ENCODE assay signal across 24 cellular contexts in genomic region chr9:135345775-135346433, GRCh38.
A peak's percentile ranks its signal among the peaks of the same experiment; 100 is the strongest.
DNase-seq lines count a peak whose midpoint lies in the region; ATAC-seq and TF ChIP-seq lines count a peak whose summit lies in the region.
"Had no signal": no experiment of that assay in that cellular context is flagged by ENCODE, and none has a peak within 500 bp of the region (broad histone marks: within the 10 kb centered on the region; RNA-seq: fewer than 3 reads in every experiment).

No MANE protein-coding gene starts in this region.

- H3K9me2 ChIP-seq in GM23338 (ENCODE audit: insufficient read depth) = no peaks in the 10 kb centered on the region

- no peak for ATAC-seq in activated naive CD4-positive, alpha-beta T cell treated with anti-CD3 and anti-CD28 coated beads, Interleukin-2, amount 50 U/mL, for 72 hours
- ATAC-seq in GM23338 (no peak), GM19463 (IDR thresholded peaks at IDR 0.05; ENCODE audit: unreplicated experiment) (no peak)

- no peak for TF ChIP-seq POLR2A in Peyer's patch (IDR thresholded peaks at IDR 0.05)

- no peaks in the 10 kb centered on the region for H3K27me3 ChIP-seq in GM23338 (ENCODE audit: insufficient read depth)
- H3K27me3 ChIP-seq in dorsolateral prefrontal cortex = peaks cover 0 to 46% (median 0%) of the 10 kb centered on the region in 45 donors
- peaks cover 2% of the 10 kb centered on the region for H3K27me3 ChIP-seq in osteoblast (ENCODE audit: insufficient read depth, low read length)
- H3K27me3 ChIP-seq in Peyer's patch = no peaks in the 10 kb centered on the region

- TF ChIP-seq CTCF in GM23338 (conservative IDR thresholded peaks at IDR 0.05; ENCODE audit: low read depth in 2 of 2) (no peak), dorsolateral prefrontal cortex (IDR thresholded peaks at IDR 0.05 in 54 of 56, conservative IDR thresholded peaks at IDR 0.05 in 2 of 56; ENCODE audit: low read depth in 1 of 56, partially characterized antibody in 56 of 56) (peak in 1 of 56 donors; percentile 4), osteoblast (IDR thresholded peaks at IDR 0.05; ENCODE audit: extremely low read depth, low read depth, low read length) (no peak), Peyer's patch (IDR thresholded peaks at IDR 0.05) (no peak)

- no peaks in the 10 kb centered on the region for H3K79me2 ChIP-seq in GM23338 (replicated peaks; ENCODE audit: insufficient read depth)
- no peaks in the 10 kb centered on the region for H3K79me2 ChIP-seq in osteoblast (ENCODE audit: insufficient read depth, low read length)

- H3K27me3 Mint-ChIP-seq in activated naive CD4-positive, alpha-beta T cell treated with anti-CD3 and anti-CD28 coated beads, Interleukin-2, amount 10 ng/mL, durations not matched to agents 7 days and 5 days = peaks cover 6% of the 10 kb centered on the region
- peaks cover 11% of the 10 kb centered on the region for H3K27me3 Mint-ChIP-seq in GM23338 (ENCODE audit: insufficient read depth, low read depth, poor library complexity)

- H3K36me3 Mint-ChIP-seq in activated naive CD4-positive, alpha-beta T cell treated with anti-CD3 and anti-CD28 coated beads, Interleukin-2, amount 10 ng/mL, durations not matched to agents 7 days and 5 days = no peaks in the 10 kb centered on the region
- H3K36me3 Mint-ChIP-seq in activated naive CD4-positive, alpha-beta T cell treated with anti-CD3 and anti-CD28 coated beads, Interleukin-2, amount 50 U/mL, for 72 hours = no peaks in the 10 kb centered on the region
- no peaks in the 10 kb centered on the region for H3K36me3 Mint-ChIP-seq in GM23338 (ENCODE audit: low read depth)
- H3K36me3 Mint-ChIP-seq: IgD-negative memory B cell had no signal

- intact Hi-C loops in dorsolateral prefrontal cortex (cut with DNase I) = loop anchor here (1.0 to 2.0 kb wide), 2 partner anchors 106 to 259 kb away; partner anchors contain the start of gene OLFM1 (in 2 of the 2)

- no peaks in the 10 kb centered on the region for H3K9me3 Mint-ChIP-seq in activated naive CD4-positive, alpha-beta T cell treated with anti-CD3 and anti-CD28 coated beads, Interleukin-2, amount 10 ng/mL, durations not matched to agents 7 days and 5 days
- no peaks in the 10 kb centered on the region for H3K9me3 Mint-ChIP-seq in activated naive CD4-positive, alpha-beta T cell treated with anti-CD3 and anti-CD28 coated beads, Interleukin-2, amount 50 U/mL, for 72 hours
- H3K9me3 Mint-ChIP-seq in GM23338 = no peaks in the 10 kb centered on the region
- H3K9me3 Mint-ChIP-seq: IgD-negative memory B cell had no signal

- H3K36me3 ChIP-seq in GM23338 (ENCODE audit: insufficient read depth) (no peaks in the 10 kb centered on the region), osteoblast (ENCODE audit: insufficient read depth, low read length) (no peaks in the 10 kb centered on the region), Peyer's patch (no peaks in the 10 kb centered on the region)
- H3K36me3 ChIP-seq: SJSA1 had no signal

- peaks cover 6% of the 10 kb centered on the region for H3F3A ChIP-seq in GM23338 (replicated peaks; ENCODE audit: low read depth)

- no peak overlapping the region for H3K27ac Mint-ChIP-seq in activated naive CD4-positive, alpha-beta T cell treated with anti-CD3 and anti-CD28 coated beads, Interleukin-2, amount 10 ng/mL, durations not matched to agents 7 days and 5 days
- no peak overlapping the region for H3K27ac Mint-ChIP-seq in activated naive CD4-positive, alpha-beta T cell treated with anti-CD3 and anti-CD28 coated beads, Interleukin-2, amount 50 U/mL, for 72 hours
- H3K27ac Mint-ChIP-seq in GM23338 = 0 out of 2 replicates have a peak overlapping the region, but pooled peaks have one; percentile 39
- H3K27ac Mint-ChIP-seq: IgD-negative memory B cell had no signal

- H3K4me1 ChIP-seq in GM23338 (ENCODE audit: insufficient read depth) = peaks cover 6% of the 10 kb centered on the region
- no peaks in the 10 kb centered on the region for H3K4me1 ChIP-seq in osteoblast (ENCODE audit: insufficient read depth, low read length)
- peaks cover 0 to 1% (median 0%) of the 10 kb centered on the region in 4 donors for H3K4me1 ChIP-seq in Peyer's patch
- H3K4me1 ChIP-seq: SJSA1 had no signal

- H2AFZ ChIP-seq in GM23338 (no peak overlapping the region), osteoblast (ENCODE audit: low read length) (no peak overlapping the region)
- H2AFZ ChIP-seq: GM23248 had no signal

- peak; percentile 11 for DNase-seq in activated naive CD4-positive, alpha-beta T cell treated with anti-CD3 and anti-CD28 coated beads, Interleukin-2, amount 10 ng/mL, durations not matched to agents 7 days and 5 days
- no peak for DNase-seq in activated naive CD4-positive, alpha-beta T cell treated with anti-CD3 and anti-CD28 coated beads, Interleukin-2, amount 50 U/mL, for 72 hours (ENCODE audit: low spot score in 2 of 2)
- DNase-seq in GM23338 (ENCODE audit: low spot score) (no peak), dorsolateral prefrontal cortex (peak in 5 of 10 donors; percentile 35 to 78 (median 60)), osteoblast (ENCODE audit: insufficient read length, low spot score, missing footprints) (peak; percentile 37), H4 (ENCODE audit: low spot score) (no peak), Peyer's patch (no peak)
- DNase-seq: 8988T; DMS53; EL; GF-D8; GM23248; NCI-H1105; NCI-H146; NCI-H2029 treated with DMSO at 0.1 percent for 48 hours; NCI-H2171; NCI-H345; NCI-H524; NCI-H774; NK-92 treated with Interleukin-12 subunit alpha and Interleukin-12 subunit beta, amount 100 ng/mL, for 24 hours had no signal

- H3K4me1 Mint-ChIP-seq in activated naive CD4-positive, alpha-beta T cell treated with anti-CD3 and anti-CD28 coated beads, Interleukin-2, amount 10 ng/mL, durations not matched to agents 7 days and 5 days = no peaks in the 10 kb centered on the region
- H3K4me1 Mint-ChIP-seq in GM23338 = peaks cover 6% of the 10 kb centered on the region

- H3K4me3 Mint-ChIP-seq in activated naive CD4-positive, alpha-beta T cell treated with anti-CD3 and anti-CD28 coated beads, Interleukin-2, amount 10 ng/mL, durations not matched to agents 7 days and 5 days = no peak overlapping the region
- H3K4me3 Mint-ChIP-seq in GM23338 = no peak overlapping the region
- H3K4me3 Mint-ChIP-seq: IgD-negative memory B cell had no signal

- no peak overlapping the region for H3K27ac ChIP-seq in GM23338 (ENCODE audit: low read depth)
- H3K27ac ChIP-seq in dorsolateral prefrontal cortex = peak overlapping the region in 46 of 59 donors; percentile 9 to 88 (median 70)
- H3K27ac ChIP-seq in osteoblast (ENCODE audit: low read depth, low read length) = no peak overlapping the region
- no peak overlapping the region for H3K27ac ChIP-seq in Peyer's patch
- H3K27ac ChIP-seq: C4-2B, GM23248, SJSA1 had no signal

- no peaks in the 10 kb centered on the region for H4K20me1 ChIP-seq in GM23338 (replicated peaks; ENCODE audit: insufficient read depth)
- no peaks in the 10 kb centered on the region for H4K20me1 ChIP-seq in osteoblast (ENCODE audit: insufficient read depth, low read length)

- H3K4me2 ChIP-seq in GM23338 (no peak overlapping the region), osteoblast (ENCODE audit: insufficient read depth, low read length) (no peak overlapping the region)

- H3K4me3 ChIP-seq in GM23338 = no peak overlapping the region
- H3K4me3 ChIP-seq in dorsolateral prefrontal cortex = no peak overlapping the region
- no peak overlapping the region for H3K4me3 ChIP-seq in osteoblast (ENCODE audit: insufficient read depth, low read length)
- no peak overlapping the region for H3K4me3 ChIP-seq in Peyer's patch
- H3K4me3 ChIP-seq: GM23248, SJSA1 had no signal

- H3K9me3 ChIP-seq in osteoblast (ENCODE audit: low read depth, low read length) = no peaks in the 10 kb centered on the region
- no peaks in the 10 kb centered on the region for H3K9me3 ChIP-seq in Peyer's patch
- H3K9me3 ChIP-seq: SJSA1 had no signal

- CTCF ChIA-PET in activated naive CD4-positive, alpha-beta T cell treated with anti-CD3 and anti-CD28 coated beads, Interleukin-2, amount 10 ng/mL, durations not matched to agents 7 days and 5 days (lab: Charles Lee) = interaction anchor here (0.5 kb wide), 1 partner anchor 367 kb away, joined by 3 read pairs; no protein-coding TSS in a partner anchor

TF ChIP-seq in GM23338, 12 proteins besides CTCF, POLR2A, EP300 and RAD21 (continues in another document):
- TF ChIP-seq EZH2phosphoT487 (IDR thresholded peaks at IDR 0.05; ENCODE audit: unreplicated experiment) (no peak), JUNB (IDR thresholded peaks at IDR 0.05; ENCODE audit: unreplicated experiment) (no peak), ETS1 (IDR thresholded peaks at IDR 0.05) (no peak), CREB1 (CRISPR knock-in tag; IDR thresholded peaks at IDR 0.05; ENCODE audit: low read depth) (no peak), ZNF114 (CRISPR knock-in tag; IDR thresholded peaks at IDR 0.05) (no peak), ZNF331 (CRISPR knock-in tag; IDR thresholded peaks at IDR 0.05; ENCODE audit: low read depth) (no peak), POLR2AphosphoS5 (IDR thresholded peaks at IDR 0.05; ENCODE audit: low read depth) (no peak)

Comparison
In these comparisons a context has a peak if more than half of its experiments do, and no peak if none do; other contexts are left out.
1. DNase-seq: peak in activated naive CD4-positive, alpha-beta T cell treated with anti-CD3 and anti-CD28 coated beads, Interleukin-2, amount 10 ng/mL, durations not matched to agents 7 days and 5 days (single experiment) and osteoblast (single experiment); none in activated naive CD4-positive, alpha-beta T cell treated with anti-CD3 and anti-CD28 coated beads, Interleukin-2, amount 50 U/mL, for 72 hours (0 of 2), GM23338 (single experiment), H4 (single experiment) and Peyer's patch (0 of 3).
2. H3K27ac ChIP-seq: peak in dorsolateral prefrontal cortex (46 of 59); none in GM23338 (single experiment), osteoblast (single experiment) and Peyer's patch (0 of 4).